12 cellular contexts compared by ENCODE assay signal in genomic region chr19:39677931-39678889, GRCh38. TPM values are rescaled to one million over a fixed set of nuclear protein-coding genes. Genes with fewer than 3 reads are reported as not detected.
A peak's percentile ranks its signal among the peaks of the same experiment; 100 is the strongest.
DNase-seq lines count a peak whose midpoint lies in the region; ATAC-seq and TF ChIP-seq lines count a peak whose summit lies in the region.
"Had no signal": no experiment of that assay in that cellular context is flagged by ENCODE, and none has a peak within 500 bp of the region (broad histone marks: within the 10 kb centered on the region; RNA-seq: fewer than 3 reads in every experiment).

No MANE protein-coding gene starts in this region.

- H3K4me1 Mint-ChIP-seq in CD8-positive, alpha-beta memory T cell, result peaks cover 21 to 35% (median 30%) of the 10 kb centered on the region in 3 donors
- peaks cover 36 to 56% (median 41%) of the 10 kb centered on the region in 3 donors for H3K4me1 Mint-ChIP-seq in T-cell

- H3K4me3 ChIP-seq in CD8-positive, alpha-beta memory T cell (ENCODE audit: low read length), result peak overlapping the region; percentile 16
- H3K4me3 ChIP-seq in vagina, result no peak overlapping the region
- H3K4me3 ChIP-seq: thoracic aorta had no signal

- peak in 2 of 4 experiments; percentile 36 to 44 for ATAC-seq in T-cell (replicated peaks in 1 of 4)
- ATAC-seq in GM18517 (IDR thresholded peaks at IDR 0.05; ENCODE audit: unreplicated experiment), result no peak
- ATAC-seq in HG02885 (IDR thresholded peaks at IDR 0.05; ENCODE audit: poor library complexity, unreplicated experiment), result no peak
- ATAC-seq: sciatic nerve had no signal

- H3K27ac ChIP-seq in CD8-positive, alpha-beta memory T cell (ENCODE audit: low read depth, low read length), result no peak overlapping the region
- no peak overlapping the region for H3K27ac ChIP-seq in vagina
- H3K27ac ChIP-seq: thoracic aorta had no signal

- no peaks in the 10 kb centered on the region for H3K27me3 ChIP-seq in CD8-positive, alpha-beta memory T cell (ENCODE audit: insufficient read depth, low read length, poor library complexity, severe bottlenecking)
- no peaks in the 10 kb centered on the region for H3K27me3 ChIP-seq in vagina

- intact Hi-C loops in vagina (cut with DNase I), result no loop called here

- no peaks in the 10 kb centered on the region for H3K36me3 Mint-ChIP-seq in CD8-positive, alpha-beta memory T cell
- no peaks in the 10 kb centered on the region for H3K36me3 Mint-ChIP-seq in T-cell

- no peak for TF ChIP-seq CTCF in vagina (IDR thresholded peaks at IDR 0.05)

- no peaks in the 10 kb centered on the region for H3K9me3 ChIP-seq in CD8-positive, alpha-beta memory T cell (ENCODE audit: low read length)
- H3K9me3 ChIP-seq in vagina, result no peaks in the 10 kb centered on the region
- H3K9me3 ChIP-seq: thoracic aorta had no signal

- H3K27me3 Mint-ChIP-seq in CD8-positive, alpha-beta memory T cell, result peaks cover 0 to 9% of the 10 kb centered on the region in 2 donors
- H3K27me3 Mint-ChIP-seq in T-cell, result no peaks in the 10 kb centered on the region

- no peaks in the 10 kb centered on the region for H3K36me3 ChIP-seq in CD8-positive, alpha-beta memory T cell (ENCODE audit: insufficient read depth, low read length)
- no peaks in the 10 kb centered on the region for H3K36me3 ChIP-seq in vagina
- H3K36me3 ChIP-seq: thoracic aorta had no signal

- no peak for TF ChIP-seq EP300 in Ishikawa (IDR thresholded peaks at IDR 0.05; ENCODE audit: borderline replicate concordance)

- H3K9me3 Mint-ChIP-seq in CD8-positive, alpha-beta memory T cell, result no peaks in the 10 kb centered on the region
- no peaks in the 10 kb centered on the region for H3K9me3 Mint-ChIP-seq in T-cell

- CTCF ChIA-PET in CD8-positive, alpha-beta memory T cell (lab: Charles Lee), result no interaction called here
- CTCF ChIA-PET in T-cell (lab: Charles Lee), result no interaction called here

- no peak for TF ChIP-seq POLR2A in vagina (IDR thresholded peaks at IDR 0.05)

- peaks cover 30% of the 10 kb centered on the region for H3K4me1 ChIP-seq in CD8-positive, alpha-beta memory T cell (ENCODE audit: insufficient read depth, low read length)
- no peaks in the 10 kb centered on the region for H3K4me1 ChIP-seq in vagina

- H3K27ac Mint-ChIP-seq in CD8-positive, alpha-beta memory T cell, result peak overlapping the region in 7 of 8 donors; percentile 3 to 95 (median 82)
- peak overlapping the region; percentile 90 to 91 for H3K27ac Mint-ChIP-seq in T-cell

- no peak for DNase-seq in CD8-positive, alpha-beta memory T cell
- DNase-seq in T-cell (no peak), left kidney (ENCODE audit: low read depth, low spot score) (peak; percentile 87), HuH-7.5 (ENCODE audit: low spot score) (no peak), vagina (ENCODE audit: extremely low spot score in 2 of 2) (no peak)

- H3K4me3 Mint-ChIP-seq in CD8-positive, alpha-beta memory T cell, result peak overlapping the region in 5 of 7 donors; percentile 42 to 68 (median 60)
- peak overlapping the region; percentile 45 to 70 (median 57) for H3K4me3 Mint-ChIP-seq in T-cell

- POLR2A ChIA-PET in CD8-positive, alpha-beta memory T cell (lab: Charles Lee), result no interaction called here
- POLR2A ChIA-PET in T-cell (lab: Charles Lee), result no interaction called here

- TF ChIP-seq RAD21 in Ishikawa (IDR thresholded peaks at IDR 0.05; ENCODE audit: low read depth), result no peak

TF ChIP-seq in Ishikawa, 13 proteins besides CTCF, POLR2A, EP300 and RAD21:
- TF ChIP-seq YY1 (IDR thresholded peaks at IDR 0.05; ENCODE audit: low read depth) (0 out of 2 replicates have a peak, but pooled peaks have one; percentile 15), NFIC (IDR thresholded peaks at IDR 0.05) (no peak), CREB1 (IDR thresholded peaks at IDR 0.05; ENCODE audit: low read depth) (no peak), FOXM1 (IDR thresholded peaks at IDR 0.05; ENCODE audit: borderline replicate concordance, low read depth) (no peak), TEAD4 (IDR thresholded peaks at IDR 0.05) (no peak)

RNA-seq across cellular contexts. Expression of gene LGALS16, which starts 22.5 kb away (rescaled TPM):
- total RNA-seq in CD8-positive, alpha-beta memory T cell, result not detected
- polyA plus RNA-seq in CD8-positive, alpha-beta memory T cell, result not detected
- total RNA-seq in T-cell, result not detected
- not detected for total RNA-seq in vagina
- total RNA-seq: glomerular endothelial cell, NCI-H460, sciatic nerve, thoracic aorta had no signal

RNA-seq across cellular contexts. Expression of gene LGALS14, which starts 26.1 kb away (rescaled TPM):
- total RNA-seq in CD8-positive, alpha-beta memory T cell, result not detected
- not detected for polyA plus RNA-seq in CD8-positive, alpha-beta memory T cell
- total RNA-seq in T-cell (1 to 10 TPM in 1 of 5 donors, under 1 TPM in 1, not detected in 3; 0.49 to 1.2 TPM), vagina (not detected)
- total RNA-seq: glomerular endothelial cell, NCI-H460, sciatic nerve, thoracic aorta had no signal

RNA-seq across cellular contexts. Expression of gene CLC, which starts 59.6 kb away (rescaled TPM):
- not detected for total RNA-seq in CD8-positive, alpha-beta memory T cell
- 0.84 TPM for polyA plus RNA-seq in CD8-positive, alpha-beta memory T cell
- 1 to 10 TPM in 3 of 5 donors, under 1 TPM in 1, not detected in 1; 0.72 to 2.8 (median 1.4) TPM for total RNA-seq in T-cell
- total RNA-seq in vagina, result not detected
- total RNA-seq: glomerular endothelial cell, NCI-H460, thoracic aorta had no signal
